8 cellular contexts compared by ENCODE assay signal in the genomic region with DNA sequence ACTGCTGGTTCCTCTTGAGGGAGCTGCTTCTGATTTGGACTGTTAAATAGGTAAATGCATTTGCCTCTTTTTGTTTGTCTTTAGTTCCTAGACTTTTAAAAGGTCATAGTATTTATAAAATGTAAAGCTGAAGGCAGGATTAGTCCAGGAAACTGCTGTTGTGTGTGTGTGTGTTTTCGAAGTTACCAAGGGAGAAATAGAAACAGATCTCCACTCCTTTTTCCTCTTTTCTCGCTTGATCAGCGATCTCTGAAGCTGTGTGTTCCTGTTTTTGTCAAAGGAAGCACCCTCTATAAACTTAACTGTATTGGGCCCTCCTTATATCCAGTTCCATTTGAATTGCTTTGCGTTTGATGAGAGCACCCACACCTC. TPM values are rescaled to one million over a fixed set of nuclear protein-coding genes. Genes with fewer than 3 reads are reported as not detected.
DNase-seq lines count a peak whose midpoint lies in the region; ATAC-seq, FAIRE-seq and TF ChIP-seq lines count a peak whose summit lies in the region.

No MANE protein-coding gene starts in this region.

- WGBS in GM12878 (ENCODE audit: insufficient coverage, insufficient replicate concordance, low lambda C conversion rate, missing lambda C conversion rate): 0% methylated on average over 4 of the region's 4 CpGs

- no peaks in the 10 kb centered on the region for H4K20me1 ChIP-seq in GM12878 (ENCODE audit: control insufficient read depth, insufficient read depth)
- H4K20me1 ChIP-seq in keratinocyte (ENCODE audit: control insufficient read depth, extremely low read depth, insufficient read depth, low read length): no peaks in the 10 kb centered on the region

- H3K79me2 ChIP-seq in GM12878 (ENCODE audit: control insufficient read depth, insufficient read depth, low read length) (peaks cover 56% of the 10 kb centered on the region), keratinocyte (ENCODE audit: control insufficient read depth, insufficient read depth, low read length) (peaks cover 46% of the 10 kb centered on the region)

- TSS peak; percentile 60 for BruUV-seq in GM12878 (replicated peaks; lab: Mats Ljungman, UMichigan)

- peaks cover 19% of the 10 kb centered on the region for H3K4me1 Mint-ChIP-seq in stimulated activated naive CD8-positive, alpha-beta T cell treated with anti-CD3 and anti-CD28 coated beads, Interleukin-15, amount 100 ng/mL, for 72 hours

- DNase-seq in EL: peak; percentile 15
- peak; percentile 76 for DNase-seq in NAMALWA (ENCODE audit: low spot score)
- no peak for DNase-seq in GM12878 (ENCODE audit: low read depth, low spot score)
- no peak for DNase-seq in keratinocyte (ENCODE audit: low read depth, low spot score)
- DNase-seq in stimulated activated naive CD8-positive, alpha-beta T cell treated with anti-CD3 and anti-CD28 coated beads, Interleukin-15, amount 100 ng/mL, for 72 hours: no peak
- no peak for DNase-seq in GM20000 (ENCODE audit: low spot score)
- no peak for DNase-seq in COLO829 (ENCODE audit: low spot score)
- no peak for DNase-seq in stimulated activated CD4-positive, alpha-beta T cell treated with anti-CD3 and anti-CD28 coated beads, Interleukin-4, amount 100 ng/mL, for 4 hours

- no peaks in the 10 kb centered on the region for H3K9me3 ChIP-seq in GM12878 (replicated peaks; ENCODE audit: control insufficient read depth, insufficient read depth, low read length)
- no peaks in the 10 kb centered on the region for H3K9me3 ChIP-seq in keratinocyte (ENCODE audit: control insufficient read depth, low read depth, low read length)

- in situ Hi-C loops in GM12878 (cut with MboI): no loop called here

- TF ChIP-seq RAD21 in GM12878 (IDR thresholded peaks at IDR 0.05; ENCODE audit: insufficient read depth, low read depth, low read length): no peak

- TF ChIP-seq EP300 in GM12878 (IDR thresholded peaks at IDR 0.05; ENCODE audit: borderline replicate concordance in 1 of 2, control insufficient read depth in 1 of 2, low read depth in 2 of 2, low read length in 2 of 2): no peak

- no peaks in the 10 kb centered on the region for H3K9me1 ChIP-seq in keratinocyte (ENCODE audit: control insufficient read depth, extremely low read depth, insufficient read depth, low read length)

- SMC1A ChIA-PET in GM12878 (lab: Charles Lee; ENCODE audit: uncharacterized antibody, unreplicated experiment): interaction anchor here (0.7 to 1.9 kb wide), 12 partner anchors 8 to 74 kb away, joined by 3 to 11 read pairs (median 4); no protein-coding TSS in a partner anchor

- H3K9me3 Mint-ChIP-seq in stimulated activated naive CD8-positive, alpha-beta T cell treated with anti-CD3 and anti-CD28 coated beads, Interleukin-15, amount 100 ng/mL, for 72 hours: no peaks in the 10 kb centered on the region

- H3K4me3 Mint-ChIP-seq in stimulated activated naive CD8-positive, alpha-beta T cell treated with anti-CD3 and anti-CD28 coated beads, Interleukin-15, amount 100 ng/mL, for 72 hours: peak overlapping the region; percentile 95 to 99

- RAD21 ChIA-PET in GM12878 (lab: Charles Lee; ENCODE audit: unreplicated experiment): interaction anchor here (1.3 to 2.6 kb wide), 2 partner anchors 19 to 73 kb away, joined by 3 to 10 read pairs; no protein-coding TSS in a partner anchor

- H3K27ac Mint-ChIP-seq in stimulated activated naive CD8-positive, alpha-beta T cell treated with anti-CD3 and anti-CD28 coated beads, Interleukin-15, amount 100 ng/mL, for 72 hours: peak overlapping the region; percentile 94 to 97

- TF ChIP-seq CTCF in GM12878 (IDR thresholded peaks at IDR 0.05 in 2 of 3, conservative IDR thresholded peaks at IDR 0.05 in 1 of 3; ENCODE audit: control insufficient read depth in 2 of 3, extremely low read depth in 1 of 3, insufficient read depth in 1 of 3, low read depth in 3 of 3, low read length in 3 of 3): no peak
- no peak for TF ChIP-seq CTCF in keratinocyte (optimal IDR thresholded peaks at IDR 0.05 in 1 of 3, IDR thresholded peaks at IDR 0.05 in 1 of 3, conservative IDR thresholded peaks at IDR 0.05 in 1 of 3; ENCODE audit: extremely low read depth in 1 of 3, insufficient read depth in 2 of 3, low read length in 3 of 3)
- TF ChIP-seq CTCF in GM20000 (IDR thresholded peaks at IDR 0.05; ENCODE audit: extremely low read depth, missing control alignments): no peak

- intact Hi-C loops in GM12878 (cut with micrococcal nuclease; ENCODE audit: unreplicated experiment): loop anchor here (2.0 to 5.0 kb wide), 3 partner anchors 19 to 73 kb away; no protein-coding TSS in a partner anchor

- peaks cover 8% of the 10 kb centered on the region for H3K27me3 Mint-ChIP-seq in stimulated activated naive CD8-positive, alpha-beta T cell treated with anti-CD3 and anti-CD28 coated beads, Interleukin-15, amount 100 ng/mL, for 72 hours

- peak overlapping the region; percentile 67 for H3K27ac ChIP-seq in GM12878 (ENCODE audit: control insufficient read depth, insufficient read depth)
- H3K27ac ChIP-seq in keratinocyte (ENCODE audit: control insufficient read depth, insufficient read depth, low read length): peak overlapping the region; percentile 83

- ATAC-seq in GM12878: peak; percentile 2; the same call in 2 of the 3 replicates
- ATAC-seq in stimulated activated naive CD8-positive, alpha-beta T cell treated with anti-CD3 and anti-CD28 coated beads, Interleukin-15, amount 100 ng/mL, for 72 hours: no peak

- H3K36me3 ChIP-seq in GM12878 (ENCODE audit: control insufficient read depth in 2 of 2, insufficient read depth in 2 of 2, low read length in 1 of 2): no peaks in the 10 kb centered on the region
- H3K36me3 ChIP-seq in keratinocyte (ENCODE audit: control insufficient read depth in 2 of 2, extremely low read depth in 1 of 2, insufficient read depth in 2 of 2, low read length in 2 of 2): no peaks in the 10 kb centered on the region

- no peak for TF ChIP-seq POLR2A in GM12878 (IDR thresholded peaks at IDR 0.05; ENCODE audit: low read depth, low read length)

- H3K4me1 ChIP-seq in GM12878 (ENCODE audit: control insufficient read depth, insufficient read depth, low read length): peaks cover 6% of the 10 kb centered on the region
- peaks cover 9% of the 10 kb centered on the region for H3K4me1 ChIP-seq in keratinocyte (ENCODE audit: control insufficient read depth, extremely low read depth, insufficient read depth, low read length)

- peak overlapping the region; percentile 96 for H3K4me3 ChIP-seq in GM12878
- H3K4me3 ChIP-seq in keratinocyte (ENCODE audit: control insufficient read depth in 2 of 3, extremely low read depth in 1 of 3, insufficient read depth in 2 of 3, low read depth in 1 of 3, low read length in 3 of 3): peak overlapping the region; percentile 94 to 97 (median 97)

- H3K27me3 ChIP-seq in GM12878 (replicated peaks in 1 of 2; ENCODE audit: control insufficient read depth in 2 of 2, insufficient read depth in 2 of 2, low read length in 1 of 2) (no peaks in the 10 kb centered on the region), keratinocyte (ENCODE audit: control insufficient read depth, extremely low read depth, insufficient read depth, low read length) (no peaks in the 10 kb centered on the region)

- CTCF ChIA-PET in GM12878 (lab: Yijun Ruan, JAX): interaction anchor here (0.9 to 3.1 kb wide), 7 partner anchors 10 to 73 kb away, joined by 3 to 17 read pairs (median 6); no protein-coding TSS in a partner anchor

- FAIRE-seq in GM12878 (lab: Jason Lieb, UNC) (no peak), keratinocyte (lab: Jason Lieb, UNC) (no peak)

- H2AFZ ChIP-seq in GM12878 (ENCODE audit: control insufficient read depth, low read depth, low read length) (peak overlapping the region; percentile 73; the same call in 1 of the 2 replicates), keratinocyte (ENCODE audit: control insufficient read depth, low read length) (peak overlapping the region; percentile 99)

- dilution Hi-C loops in keratinocyte (cut with MboI; ENCODE audit: extremely low pct_ligation_motif_present, low sequenced_read_pairs): no loop called here

- H3K9ac ChIP-seq in GM12878 (ENCODE audit: control insufficient read depth, insufficient read depth, low read length) (peak overlapping the region; percentile 86), keratinocyte (ENCODE audit: control insufficient read depth, extremely low read depth, insufficient read depth, low read length) (peak overlapping the region; percentile 91)

- POLR2A ChIA-PET in GM12878 (lab: Charles Lee): interaction anchor here (0.9 to 1.7 kb wide), 4 partner anchors 12 to 73 kb away, joined by 3 to 5 read pairs (median 4); no protein-coding TSS in a partner anchor

- peak overlapping the region; percentile 65 for H3K4me2 ChIP-seq in GM12878 (ENCODE audit: control insufficient read depth, insufficient read depth)
- H3K4me2 ChIP-seq in keratinocyte (ENCODE audit: control insufficient read depth, extremely low read depth, insufficient read depth, low read depth, low read length): peak overlapping the region; percentile 94

TF ChIP-seq in GM12878, 131 proteins besides CTCF, POLR2A, EP300 and RAD21 (continues in another document):
- TF ChIP-seq ZSCAN29 (IDR thresholded peaks at IDR 0.05): no peak
- TF ChIP-seq ZNF384 (IDR thresholded peaks at IDR 0.05; ENCODE audit: borderline replicate concordance, low read depth, low read length): no peak

RNA-seq across cellular contexts. Expression of gene SNX2, which starts 0.8 kb away (rescaled TPM):
- 85.2 and 85.6 TPM in 2 replicates for total RNA-seq in GM12878 (2013; cell fraction: nucleolus; rRNA removed)
- 46.3 and 49.5 TPM in 2 replicates for total RNA-seq in GM12878 (2014; rRNA removed)
- 67.9 and 72.5 TPM in 2 replicates for total RNA-seq in GM12878 (2014; rRNA removed; fragmentation: Illumina TruSeq; extraction: Trizol)
- total RNA-seq in GM12878 (2021): 43.9 and 53.0 TPM in 2 replicates
- polyA plus RNA-seq in GM12878 (2011; ENCODE audit: low read depth): 42.2 TPM
- polyA plus RNA-seq in GM12878 (2011; rRNA removed): 62.5 and 69.6 TPM in 2 replicates
- polyA plus RNA-seq in GM12878 (2011; cell fraction: cytosol; rRNA removed): 19.3 and 31.2 TPM in 2 replicates
- 16.2 and 18.3 TPM in 2 replicates for polyA plus RNA-seq in GM12878 (2011; cell fraction: nucleus; rRNA removed)
- polyA plus RNA-seq in GM12878 (2012): 56.0 and 57.2 TPM in 2 replicates
- 68.6 and 83.8 TPM in 2 replicates for polyA plus RNA-seq in GM12878 (2014; fragmentation: Illumina TruSeq; extraction: Trizol)
- polyA plus RNA-seq in GM12878 (2014; fragmentation: Nextera tagmentation; extraction: Ambion mirVana): 10 to 100 TPM; 59.3 to 63.5 TPM
- 41.1 and 51.9 TPM in 2 replicates for polyA plus RNA-seq in GM12878 (2014; rRNA removed)
- 10 to 100 TPM; 84.1 to 84.3 TPM for polyA plus RNA-seq in GM12878 (2016; fragmentation: Nextera tagmentation; extraction: Ambion mirVana)
- 37.2 and 48.9 TPM in 2 replicates for polyA minus RNA-seq in GM12878 (2011; rRNA and poly(A)+ RNA removed)
- polyA minus RNA-seq in GM12878 (2011; cell fraction: cytosol; rRNA and poly(A)+ RNA removed): 22.3 and 34.7 TPM in 2 replicates
- 26.7 and 36.3 TPM in 2 replicates for polyA minus RNA-seq in GM12878 (2011; cell fraction: nucleus; rRNA and poly(A)+ RNA removed)
- polyA plus RNA-seq in keratinocyte: 44.8 to 87.8 TPM (median 81.5 TPM) in 3 replicates
- polyA plus RNA-seq in keratinocyte (2011; ENCODE audit: low read depth): 49.5 TPM
- 59.0 and 96.6 TPM in 2 replicates for polyA plus RNA-seq in keratinocyte (2011; cell fraction: cytosol; rRNA removed)
- polyA plus RNA-seq in keratinocyte (2011; cell fraction: nucleus; rRNA removed): 37.6 and 42.4 TPM in 2 replicates
- polyA plus RNA-seq in keratinocyte (2012; ENCODE audit: low replicate concordance): 67.2 and 79.3 TPM in 2 replicates
- 30.1 to 65.1 TPM (median 53.6 TPM) in 3 replicates for polyA minus RNA-seq in keratinocyte
- 72.1 TPM for polyA minus RNA-seq in keratinocyte (2011; cell fraction: cytosol; rRNA and poly(A)+ RNA removed)
- 34.4 and 58.8 TPM in 2 replicates for polyA minus RNA-seq in keratinocyte (2011; cell fraction: nucleus; rRNA and poly(A)+ RNA removed)

Comparison
In these comparisons a context has a peak if more than half of its experiments do, and no peak if none do; other contexts are left out.
1. DNase-seq: peak in EL (single experiment) and NAMALWA (single experiment); none in GM12878 (single experiment), keratinocyte (single experiment), stimulated activated naive CD8-positive, alpha-beta T cell treated with anti-CD3 and anti-CD28 coated beads, Interleukin-15, amount 100 ng/mL, for 72 hours (0 of 2), GM20000 (single experiment), COLO829 (single experiment) and stimulated activated CD4-positive, alpha-beta T cell treated with anti-CD3 and anti-CD28 coated beads, Interleukin-4, amount 100 ng/mL, for 4 hours (0 of 2).